ENCODE assay signal across 7 cellular contexts in the genomic region with DNA sequence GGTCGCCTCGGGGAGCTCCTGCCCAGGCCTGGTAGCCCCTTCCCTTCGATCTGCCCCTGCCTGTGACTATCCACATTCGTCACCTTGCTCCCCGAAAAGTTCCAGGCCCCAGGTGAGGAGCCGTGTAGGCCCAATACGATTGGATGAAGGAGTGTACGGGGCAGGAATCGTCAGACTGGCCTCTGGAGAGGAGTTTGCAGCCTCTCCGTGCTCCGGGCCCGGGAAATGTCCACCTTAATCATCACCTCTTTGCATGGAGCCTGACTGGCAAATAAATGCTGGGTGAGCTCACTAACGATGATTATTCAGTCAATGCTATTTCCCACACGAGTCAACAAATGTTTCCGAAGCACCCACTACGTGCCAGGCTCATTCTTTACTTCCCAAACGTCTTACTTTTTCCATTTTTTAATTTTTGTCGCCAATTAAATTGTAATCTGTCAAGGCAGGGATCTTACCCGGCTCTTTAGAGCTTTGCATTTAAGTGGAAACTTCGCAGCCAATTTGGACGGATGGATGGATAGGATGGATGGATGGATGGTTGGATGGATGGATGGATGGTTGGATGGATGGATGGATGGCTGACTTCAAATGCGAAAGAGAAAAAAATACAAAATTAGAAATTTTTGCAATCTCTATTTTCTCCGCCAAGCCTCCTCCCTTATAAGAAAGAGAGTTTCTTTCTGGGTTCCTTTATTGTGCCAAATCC. TPM values are rescaled to one million over a fixed set of nuclear protein-coding genes. Genes with fewer than 3 reads are reported as not detected.
A peak's percentile ranks its signal among the peaks of the same experiment; 100 is the strongest.
DNase-seq lines count a peak whose midpoint lies in the region; ATAC-seq and TF ChIP-seq lines count a peak whose summit lies in the region.

No MANE protein-coding gene starts in this region.

- DNase-seq in HEK293T (ENCODE audit: extremely low spot score): no peak
- peak in 3 of 10 donors; percentile 27 to 47 (median 32) for DNase-seq in dorsolateral prefrontal cortex
- DNase-seq in middle frontal gyrus (ENCODE audit: extremely low spot score, low spot score): peak; percentile 6
- peak; percentile 56 for DNase-seq in ureter (ENCODE audit: low spot score)
- DNase-seq in NCI-H146 treated with DMSO at 0.1 percent for 48 hours (lab: John Stamatoyannopoulos, UW; ENCODE audit: unreplicated experiment): no peak

- CTCF ChIA-PET in HEK293T (lab: Yijun Ruan, JAX): interaction anchor here (0.5 to 2.4 kb wide), 6 partner anchors 12 to 117 kb away, joined by 3 to 12 read pairs (median 4); no protein-coding TSS in a partner anchor

- H3K27me3 ChIP-seq in OCI-LY1 (ENCODE audit: insufficient read depth, low read length) (no peaks in the 10 kb centered on the region), dorsolateral prefrontal cortex (no peaks in the 10 kb centered on the region)

- H3K27ac ChIP-seq in OCI-LY1 (ENCODE audit: low read depth, low read length, poor library complexity, severe bottlenecking): no peak overlapping the region
- H3K27ac ChIP-seq in dorsolateral prefrontal cortex: peak overlapping the region; percentile 72 to 99 (median 97)

- no peaks in the 10 kb centered on the region for H3K79me2 ChIP-seq in OCI-LY1 (ENCODE audit: insufficient read depth, low read length)

- no peaks in the 10 kb centered on the region for H3F3A ChIP-seq in OCI-LY1 (ENCODE audit: insufficient read depth, low read length)

- H3K4me2 ChIP-seq in OCI-LY1 (ENCODE audit: low read length): peak overlapping the region; percentile 77

- TF ChIP-seq CTCF in OCI-LY1 (IDR thresholded peaks at IDR 0.05; ENCODE audit: low read length) (no peak), dorsolateral prefrontal cortex (IDR thresholded peaks at IDR 0.05 in 54 of 56, conservative IDR thresholded peaks at IDR 0.05 in 2 of 56; ENCODE audit: low read depth in 1 of 56, partially characterized antibody in 56 of 56) (no peak)

- peak overlapping the region; percentile 64 for H3K4me3 ChIP-seq in OCI-LY1 (ENCODE audit: low read depth, low read length, poor library complexity, severe bottlenecking)
- peak overlapping the region; percentile 57 to 97 (median 81) for H3K4me3 ChIP-seq in dorsolateral prefrontal cortex

- no peak overlapping the region for H2AFZ ChIP-seq in OCI-LY1 (ENCODE audit: low read length)

- ATAC-seq in GM18517 (IDR thresholded peaks at IDR 0.05; ENCODE audit: unreplicated experiment): peak; percentile 0

- no peaks in the 10 kb centered on the region for H4K20me1 ChIP-seq in OCI-LY1 (ENCODE audit: insufficient read depth, low read length)

- H3K9ac ChIP-seq in OCI-LY1 (ENCODE audit: low read length): peak overlapping the region; percentile 71

- H3K9me3 ChIP-seq in OCI-LY1 (ENCODE audit: low read length): no peaks in the 10 kb centered on the region

- POLR2A ChIA-PET in HEK293T (lab: Yijun Ruan, JAX): interaction anchor here (0.6 to 4.4 kb wide), 33 partner anchors 10 to 164 kb away, joined by 3 to 66 read pairs (median 7); a partner anchor contains a TSS

- H3K4me1 ChIP-seq in OCI-LY1 (ENCODE audit: insufficient read depth, low read length, severe bottlenecking): peaks cover 34% of the 10 kb centered on the region

- intact Hi-C loops in dorsolateral prefrontal cortex (cut with DNase I): no loop called here

- H3K9me2 ChIP-seq in OCI-LY1 (ENCODE audit: low read depth, low read length): no peaks in the 10 kb centered on the region

- no peaks in the 10 kb centered on the region for H3K36me3 ChIP-seq in OCI-LY1 (ENCODE audit: insufficient read depth, low read length)

TF ChIP-seq in HEK293T, 16 proteins besides CTCF, POLR2A, EP300 and RAD21:
- TF ChIP-seq SP1 (IDR thresholded peaks at IDR 0.05) (no peak), NFRKB (IDR thresholded peaks at IDR 0.05) (no peak), BHLHE40 (IDR thresholded peaks at IDR 0.05; ENCODE audit: borderline replicate concordance) (no peak), L3MBTL2 (conservative IDR thresholded peaks at IDR 0.05) (peak; percentile 86), ARNT (IDR thresholded peaks at IDR 0.05) (no peak), CTBP1 (IDR thresholded peaks at IDR 0.05; ENCODE audit: borderline replicate concordance) (no peak)
- TF ChIP-seq, protein P1, sequence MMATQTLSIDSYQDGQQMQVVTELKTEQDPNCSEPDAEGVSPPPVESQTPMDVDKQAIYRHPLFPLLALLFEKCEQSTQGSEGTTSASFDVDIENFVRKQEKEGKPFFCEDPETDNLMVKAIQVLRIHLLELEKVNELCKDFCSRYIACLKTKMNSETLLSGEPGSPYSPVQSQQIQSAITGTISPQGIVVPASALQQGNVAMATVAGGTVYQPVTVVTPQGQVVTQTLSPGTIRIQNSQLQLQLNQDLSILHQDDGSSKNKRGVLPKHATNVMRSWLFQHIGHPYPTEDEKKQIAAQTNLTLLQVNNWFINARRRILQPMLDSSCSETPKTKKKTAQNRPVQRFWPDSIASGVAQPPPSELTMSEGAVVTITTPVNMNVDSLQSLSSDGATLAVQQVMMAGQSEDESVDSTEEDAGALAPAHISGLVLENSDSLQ (IDR thresholded peaks at IDR 0.05): no peak

RNA-seq across cellular contexts. Expression of a gene that starts 45.8 kb away (rescaled TPM):
- 1 to 10 TPM; 2.8 to 9.4 (median 5.8) TPM for total RNA-seq in dorsolateral prefrontal cortex
- total RNA-seq in ureter: 11.5 TPM

RNA-seq across cellular contexts. Expression of a gene that starts 51.5 kb away (rescaled TPM):
- 10 to 100 TPM in 95 of 120 experiments, 1 to 10 TPM in 25; 7.3 to 15.0 (median 11.3) TPM for total RNA-seq in dorsolateral prefrontal cortex
- 5.1 TPM for total RNA-seq in ureter

Comparison
In these comparisons a context has a peak if more than half of its experiments do, and no peak if none do; other contexts are left out.
1. DNase-seq: peak in middle frontal gyrus (single experiment) and ureter (single experiment); none in HEK293T (single experiment) and NCI-H146 treated with DMSO at 0.1 percent for 48 hours (single experiment).